Comparison of ENCODE assay signal across 9 cellular contexts in genomic region chr2:81692566-81692965, GRCh38.
"Had no signal": no experiment of that assay in that cellular context is flagged by ENCODE, and none has a peak within 500 bp of the region (broad histone marks: within the 10 kb centered on the region; RNA-seq: fewer than 3 reads in every experiment).

No MANE protein-coding gene starts in this region.

- H3K4me3 Mint-ChIP-seq: GM23338, H9, HFFc6 had no signal

- H3K4me1 Mint-ChIP-seq: GM23338, H9 had no signal

- H3K27ac ChIP-seq: GM23248 had no signal

- DNase-seq: GM23248, GOT3, H7, H9, HCEC 1CT, HFFc6 had no signal

- H3K4me3 ChIP-seq: GM23248, GM23338, HAP-1 had no signal

- H3K4me1 ChIP-seq: HAP-1 had no signal

- H3K9me3 Mint-ChIP-seq: GM23338, H9 had no signal

- H3K9me3 ChIP-seq: HAP-1 had no signal

- ATAC-seq: GM23338, HCT116 had no signal

- H3K27ac Mint-ChIP-seq: GM23338, H9, HFFc6 had no signal

- H3K36me3 ChIP-seq: HAP-1 had no signal
